In the genomic region with DNA sequence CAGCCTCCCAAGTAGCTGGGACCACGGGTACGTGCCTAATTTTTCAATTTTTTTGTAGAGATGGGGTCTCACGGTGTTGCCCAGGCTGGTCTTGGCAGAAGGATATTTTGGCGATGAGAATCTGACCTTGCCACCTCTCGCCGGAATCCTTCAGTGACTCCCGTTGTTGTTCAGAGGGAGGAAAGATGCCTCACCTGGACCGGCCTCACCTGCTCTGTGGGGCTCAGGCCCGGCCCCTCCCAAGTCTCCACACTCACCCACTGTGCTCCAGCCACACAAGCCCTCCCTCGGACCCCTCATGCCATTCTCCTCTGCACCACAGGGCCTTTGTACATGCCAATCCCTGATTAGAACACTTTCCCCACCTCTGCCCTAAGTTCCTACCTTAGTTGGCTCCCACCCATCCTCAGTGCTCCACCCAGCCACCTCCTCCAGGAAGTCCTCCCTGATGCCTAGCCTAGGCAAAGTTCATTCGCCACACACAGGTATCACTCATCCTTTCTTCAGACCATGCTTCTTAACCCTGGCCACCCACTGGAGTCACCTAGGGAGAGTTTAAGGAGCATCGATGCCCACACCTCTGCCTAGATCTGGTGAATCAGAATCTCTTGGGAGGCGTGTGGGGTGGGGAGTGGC, we compare ENCODE assay signal across 28 cellular contexts.
"Had no signal": no experiment of that assay in that cellular context is flagged by ENCODE, and none has a peak within 500 bp of the region (broad histone marks: within the 10 kb centered on the region; RNA-seq: fewer than 3 reads in every experiment).

No MANE protein-coding gene starts in this region.

- ATAC-seq: heart right ventricle; left colon; left lung; lower lobe of right lung; natural killer cell; psoas muscle; right lobe of liver; stimulated activated naive B cell treated with anti-CD40 and anti-IgM and Interleukin-4, amounts not matched to agents 10 μg/mL and 1 μg/mL and 100 μg/mL, for 72 hours; stimulated activated naive CD8-positive, alpha-beta T cell treated with anti-CD3 and anti-CD28 coated beads, Interleukin-15, Interleukin-2, amounts not matched to agents 100 U/mL and 50 U/mL, for 24 hours had no signal

- H3K36me3 ChIP-seq: heart right ventricle, left lung, lower lobe of right lung, neural progenitor cell, ovary, right atrium auricular region, right lobe of liver, stomach, thoracic aorta, tibial artery, uterus had no signal

- H3K27ac ChIP-seq: heart right ventricle, left lung, lower lobe of right lung, neural progenitor cell, ovary, psoas muscle, right atrium auricular region, right lobe of liver, stomach, thoracic aorta, tibial artery, uterus had no signal

- H3K4me3 ChIP-seq: heart right ventricle, left lung, lower lobe of right lung, neural progenitor cell, ovary, psoas muscle, right atrium auricular region, right lobe of liver, smooth muscle cell, stomach, thoracic aorta, tibial artery, uterus had no signal

- FAIRE-seq: keratinocyte had no signal

- H3K9me3 ChIP-seq: left lung, lower lobe of right lung, ovary, psoas muscle, right atrium auricular region, right lobe of liver, thoracic aorta, uterus had no signal

- H3K27me3 ChIP-seq: ovary, right atrium auricular region, right lobe of liver, uterus had no signal

- DNase-seq: heart right ventricle; hippocampal formation; kidney glomerular epithelial cell; left colon; left lung; lower lobe of right lung; mammary epithelial cell; mesenchymal stem cell; naive B cell; natural killer cell; nephron progenitor cell; ovary; psoas muscle; right lobe of liver; stimulated activated CD4-positive, alpha-beta T cell treated with anti-CD3 and anti-CD28 coated beads, Interleukin-12 subunit alpha, Interleukin-12 subunit beta, amount 100 ng/mL, for 4 hours; stimulated activated CD4-positive, alpha-beta T cell treated with anti-CD3 and anti-CD28 coated beads, Interleukin-15, amount 100 ng/mL, for 24 hours; stimulated activated CD4-positive, alpha-beta T cell treated with anti-CD3 and anti-CD28 coated beads, Interleukin-2, amount 100 ng/mL, for 24 hours; stimulated activated CD4-positive, alpha-beta T cell treated with anti-CD3 and anti-CD28 coated beads, Interleukin-4, amount 100 ng/mL, for 1 hour; stimulated activated naive B cell treated with anti-CD40 and anti-IgM and Interleukin-4, amounts not matched to agents 10 μg/mL and 1 μg/mL and 100 μg/mL, for 72 hours; stimulated activated naive CD8-positive, alpha-beta T cell treated with anti-CD3 and anti-CD28 coated beads, Interleukin-15, Interleukin-2, amounts not matched to agents 100 U/mL and 50 U/mL, for 24 hours; stomach; tibial artery; uterus had no signal

- H2AFZ ChIP-seq: neural progenitor cell had no signal

- H3K9ac ChIP-seq: neural progenitor cell had no signal

- H3K4me2 ChIP-seq: neural progenitor cell, smooth muscle cell had no signal

- H3K4me1 ChIP-seq: heart right ventricle, left lung, lower lobe of right lung, neural progenitor cell, psoas muscle, right atrium auricular region, right lobe of liver, stomach, tibial artery, uterus had no signal
